In genomic region chr11:6606471-6607189, GRCh38 we compare ENCODE assay signal across 1 cellular context.
TF ChIP-seq lines count a peak whose summit lies in the region.

No MANE protein-coding gene starts in this region.

TF ChIP-seq in SK-N-SH, 30 proteins besides CTCF, POLR2A, EP300 and RAD21 (continued from another document):
- TF ChIP-seq REST (IDR thresholded peaks at IDR 0.05; ENCODE audit: low read depth, low read length) (no peak), FOXJ3 (CRISPR knock-in tag; IDR thresholded peaks at IDR 0.05) (no peak), ZBTB33 (IDR thresholded peaks at IDR 0.05; ENCODE audit: borderline replicate concordance, low read depth) (no peak), MXI1 (IDR thresholded peaks at IDR 0.05; ENCODE audit: low read depth, low read length) (no peak), SMC3 (IDR thresholded peaks at IDR 0.05; ENCODE audit: low read depth, low read length) (no peak), GATA2 (CRISPR knock-in tag; IDR thresholded peaks at IDR 0.05) (no peak), ELF1 (IDR thresholded peaks at IDR 0.05) (peak; percentile 59), TEAD4 (IDR thresholded peaks at IDR 0.05; ENCODE audit: borderline replicate concordance, insufficient read depth) (peak; percentile 64), NRF1 (IDR thresholded peaks at IDR 0.05; ENCODE audit: low read depth, low read length) (no peak), RXRA (IDR thresholded peaks at IDR 0.05; ENCODE audit: borderline replicate concordance, low read depth) (no peak), TAF1 (IDR thresholded peaks at IDR 0.05; ENCODE audit: borderline replicate concordance, low read depth, low read length) (peak; percentile 41; the same call in 1 of the 2 replicates), CHD2 (IDR thresholded peaks at IDR 0.05; ENCODE audit: low read length, partially characterized antibody) (no peak), NFIC (IDR thresholded peaks at IDR 0.05; ENCODE audit: borderline replicate concordance) (no peak; the same call in 1 of the 2 replicates), MEF2A (IDR thresholded peaks at IDR 0.05; ENCODE audit: borderline replicate concordance, low read depth) (no peak), RCOR1 (IDR thresholded peaks at IDR 0.05; ENCODE audit: low read length) (peak; percentile 32; the same call in 1 of the 2 replicates), POLR2AphosphoS5 (IDR thresholded peaks at IDR 0.05; ENCODE audit: low read depth, low read length) (peak; percentile 77), FOXM1 (IDR thresholded peaks at IDR 0.05; ENCODE audit: low read depth) (no peak), USF2 (IDR thresholded peaks at IDR 0.05; ENCODE audit: borderline replicate concordance, low read depth, low read length) (no peak)
